18 cellular contexts compared by ENCODE assay signal in genomic region chr4:95250544-95251137, GRCh38.
A peak's percentile ranks its signal among the peaks of the same experiment; 100 is the strongest.
DNase-seq lines count a peak whose midpoint lies in the region; ATAC-seq, FAIRE-seq and TF ChIP-seq lines count a peak whose summit lies in the region.
"Had no signal": no experiment of that assay in that cellular context is flagged by ENCODE, and none has a peak within 500 bp of the region (broad histone marks: within the 10 kb centered on the region; RNA-seq: fewer than 3 reads in every experiment).

No MANE protein-coding gene starts in this region.

- H3K79me2 ChIP-seq in trophoblast cell (ENCODE audit: control insufficient read depth, insufficient read depth, low read length, poor library complexity), result no peaks in the 10 kb centered on the region

- no peak for TF ChIP-seq POLR2A in lower leg skin (IDR thresholded peaks at IDR 0.05)

- no peaks in the 10 kb centered on the region for H3K9me3 Mint-ChIP-seq in activated naive CD4-positive, alpha-beta T cell treated with anti-CD3 and anti-CD28 coated beads, Interleukin-2, amount 50 U/mL, for 72 hours
- H3K9me3 Mint-ChIP-seq: nephron progenitor cell; T-helper 2 cell treated with Interferon-gamma antibody and Interleukin-4, amounts not matched to agents 5 μg/mL and 100 μg/mL, for 36 hours had no signal

- ATAC-seq in activated naive CD4-positive, alpha-beta T cell treated with anti-CD3 and anti-CD28 coated beads, Interleukin-2, amount 50 U/mL, for 72 hours, result no peak

- no peaks in the 10 kb centered on the region for H3K36me3 Mint-ChIP-seq in activated naive CD4-positive, alpha-beta T cell treated with anti-CD3 and anti-CD28 coated beads, Interleukin-2, amount 50 U/mL, for 72 hours

- no peak overlapping the region for H3K14ac ChIP-seq in trophoblast cell (ENCODE audit: low read length)

- no peak overlapping the region for H4K8ac ChIP-seq in trophoblast cell (ENCODE audit: low read depth, low read length)

- no peak overlapping the region for H2AFZ ChIP-seq in trophoblast cell (ENCODE audit: insufficient read depth, low read length, poor library complexity)

- peak overlapping the region in 38 of 59 donors; percentile 1 to 91 (median 46) for H3K27ac ChIP-seq in dorsolateral prefrontal cortex
- H3K27ac ChIP-seq in trophoblast cell (ENCODE audit: low read depth, low read length), result no peak overlapping the region
- H3K27ac ChIP-seq: BLaER1 had no signal

- intact Hi-C loops in dorsolateral prefrontal cortex (cut with DNase I) (no loop called here), lower leg skin (cut with DNase I; ENCODE audit: low total_unique reads) (no loop called here)

- no peak overlapping the region for H3K9ac ChIP-seq in trophoblast cell (ENCODE audit: low read length)
- H3K9ac ChIP-seq: BLaER1 had no signal

- no peak overlapping the region for H3K4me2 ChIP-seq in trophoblast cell (ENCODE audit: low read length)
- H3K4me2 ChIP-seq: BLaER1 had no signal

- no peak overlapping the region for H2BK12ac ChIP-seq in trophoblast cell (ENCODE audit: low read length)

- H2AK5ac ChIP-seq in trophoblast cell (ENCODE audit: low read length), result no peak overlapping the region

- H3K79me1 ChIP-seq in trophoblast cell (ENCODE audit: low read length), result peaks cover 2% of the 10 kb centered on the region

- H4K91ac ChIP-seq in trophoblast cell (ENCODE audit: low read depth, low read length), result peak overlapping the region; percentile 9

- no peak overlapping the region for H4K12ac ChIP-seq in trophoblast cell (ENCODE audit: low read depth, low read length)

- WGBS in trophoblast cell (ENCODE audit: extremely low coverage, insufficient coverage, insufficient read length), result no CpG with 5 or more reads among the region's 7 CpGs
- 56 to 57% methylated on average over 7 of the region's 7 CpGs for WGBS in lower leg skin, 2 donors

- TF ChIP-seq CTCF in dorsolateral prefrontal cortex (IDR thresholded peaks at IDR 0.05 in 54 of 56, conservative IDR thresholded peaks at IDR 0.05 in 2 of 56; ENCODE audit: low read depth in 1 of 56, partially characterized antibody in 56 of 56) (peak in 2 of 56 donors; percentile 8 to 14), lower leg skin (IDR thresholded peaks at IDR 0.05) (no peak)

- no peak overlapping the region for H2BK120ac ChIP-seq in trophoblast cell (ENCODE audit: insufficient read depth, low read length, poor library complexity)

- no peak overlapping the region for H3K27ac Mint-ChIP-seq in activated naive CD4-positive, alpha-beta T cell treated with anti-CD3 and anti-CD28 coated beads, Interleukin-2, amount 50 U/mL, for 72 hours
- H3K27ac Mint-ChIP-seq: nephron progenitor cell; T-helper 2 cell treated with Interferon-gamma antibody and Interleukin-4, amounts not matched to agents 5 μg/mL and 100 μg/mL, for 36 hours had no signal

- H3K9me3 ChIP-seq in trophoblast cell (ENCODE audit: insufficient read depth, low read depth, low read length), result no peaks in the 10 kb centered on the region
- H3K9me3 ChIP-seq: BLaER1 had no signal

- H3K18ac ChIP-seq in trophoblast cell (ENCODE audit: low read length), result no peak overlapping the region

- no peak for FAIRE-seq in HTR-8/SVneo (lab: Jason Lieb, UNC)

- H3K23ac ChIP-seq in trophoblast cell (ENCODE audit: low read length), result no peak overlapping the region

- H2BK5ac ChIP-seq in trophoblast cell (ENCODE audit: low read depth, low read length, poor library complexity), result no peak overlapping the region

- H3K36me3 ChIP-seq in trophoblast cell (ENCODE audit: control insufficient read depth in 1 of 2, insufficient read depth in 2 of 2, low read length in 2 of 2), result peaks cover 4 to 13% of the 10 kb centered on the region in 2 experiments
- H3K36me3 ChIP-seq: BLaER1 had no signal

- H3K4ac ChIP-seq in trophoblast cell (ENCODE audit: low read depth, low read length), result no peak overlapping the region

- H3K27me3 ChIP-seq in dorsolateral prefrontal cortex, result no peaks in the 10 kb centered on the region
- H3K27me3 ChIP-seq in trophoblast cell (ENCODE audit: insufficient read depth, low read length), result no peaks in the 10 kb centered on the region
- H3K27me3 ChIP-seq: BLaER1 had no signal

- DNase-seq in HTR-8/SVneo (ENCODE audit: insufficient read length, low spot score), result peak; percentile 11
- peak; percentile 48 for DNase-seq in NCI-H345 treated with DMSO at 0.1 percent for 48 hours (lab: John Stamatoyannopoulos, UW; ENCODE audit: unreplicated experiment)
- DNase-seq in dorsolateral prefrontal cortex, result no peak
- peak; percentile 17 to 38 for DNase-seq in trophoblast cell
- DNase-seq in NOMO-1 (lab: John Stamatoyannopoulos, UW; ENCODE audit: unreplicated experiment in 2 of 2), result no peak
- DNase-seq in lower leg skin (ENCODE audit: low spot score in 2 of 2), result no peak
- no peak for DNase-seq in activated naive CD4-positive, alpha-beta T cell treated with anti-CD3 and anti-CD28 coated beads, Interleukin-2, amount 50 U/mL, for 72 hours (ENCODE audit: low spot score in 2 of 2)
- DNase-seq: activated CD4-positive, alpha-beta T cell treated with anti-CD3 and anti-CD28 coated beads for 48 hours; activated naive CD4-positive, alpha-beta T cell treated with anti-CD3 and anti-CD28 coated beads, Interleukin-2, amount 50 U/mL, for 16 hours; DMS79; effector CD8-positive, alpha-beta T cell; Kasumi-1; NCI-H2107; nephron progenitor cell; NK-92 treated with Interleukin-12 subunit alpha and Interleukin-12 subunit beta, amount 100 ng/mL, for 24 hours; Right ventricle myocardium superior had no signal

- H3K4me1 ChIP-seq in trophoblast cell (ENCODE audit: control insufficient read depth in 1 of 2, insufficient read depth in 2 of 2, low read length in 2 of 2), result peaks cover 0 to 2% of the 10 kb centered on the region in 2 experiments

- H3K4me3 ChIP-seq in dorsolateral prefrontal cortex (no peak overlapping the region), trophoblast cell (ENCODE audit: low read depth, low read length) (no peak overlapping the region), lower leg skin (ENCODE audit: low read depth, poor library complexity, severe bottlenecking) (no peak overlapping the region)
- H3K4me3 ChIP-seq: BLaER1 had no signal

Comparison
In these comparisons a context has a peak if more than half of its experiments do, and no peak if none do; other contexts are left out.
1. DNase-seq: peak in HTR-8/SVneo (single experiment), NCI-H345 treated with DMSO at 0.1 percent for 48 hours (single experiment) and trophoblast cell (2 of 2); none in dorsolateral prefrontal cortex (0 of 10), NOMO-1 (0 of 2), lower leg skin (0 of 2) and activated naive CD4-positive, alpha-beta T cell treated with anti-CD3 and anti-CD28 coated beads, Interleukin-2, amount 50 U/mL, for 72 hours (0 of 2).